In the genomic region with DNA sequence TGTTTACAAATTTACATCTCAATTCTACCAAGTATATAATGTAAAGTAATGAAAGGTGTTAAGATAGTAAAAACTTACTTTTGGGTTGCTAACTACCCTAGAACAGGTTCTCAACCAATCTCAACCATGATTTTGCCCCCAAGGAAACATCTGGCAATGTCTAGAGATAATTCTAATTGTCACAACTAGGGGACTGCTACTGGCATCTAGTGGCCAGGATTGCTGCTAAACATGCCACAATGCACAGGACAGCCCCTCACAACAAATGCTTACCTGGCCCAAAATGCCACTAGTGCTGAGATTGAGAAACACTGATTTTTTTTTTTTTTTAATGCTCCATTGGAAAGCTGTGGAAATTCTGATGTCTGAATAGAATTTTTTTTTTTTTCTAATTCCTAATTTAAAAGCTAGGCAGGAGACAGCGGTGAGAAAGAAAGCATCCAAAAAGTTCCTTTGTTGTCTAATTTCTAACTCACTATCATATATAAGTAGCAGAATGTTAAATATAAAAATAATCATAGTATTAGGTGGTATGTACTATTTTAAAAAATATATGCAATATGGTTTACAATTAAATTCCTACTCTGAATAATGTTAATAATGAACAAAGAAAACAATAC, we compare ENCODE assay signal across 1 cellular context.
TF ChIP-seq lines count a peak whose summit lies in the region.

No MANE protein-coding gene starts in this region.

TF ChIP-seq in GM23338, 12 proteins besides CTCF, POLR2A, EP300 and RAD21 (continued from another document):
- TF ChIP-seq, protein P1, sequence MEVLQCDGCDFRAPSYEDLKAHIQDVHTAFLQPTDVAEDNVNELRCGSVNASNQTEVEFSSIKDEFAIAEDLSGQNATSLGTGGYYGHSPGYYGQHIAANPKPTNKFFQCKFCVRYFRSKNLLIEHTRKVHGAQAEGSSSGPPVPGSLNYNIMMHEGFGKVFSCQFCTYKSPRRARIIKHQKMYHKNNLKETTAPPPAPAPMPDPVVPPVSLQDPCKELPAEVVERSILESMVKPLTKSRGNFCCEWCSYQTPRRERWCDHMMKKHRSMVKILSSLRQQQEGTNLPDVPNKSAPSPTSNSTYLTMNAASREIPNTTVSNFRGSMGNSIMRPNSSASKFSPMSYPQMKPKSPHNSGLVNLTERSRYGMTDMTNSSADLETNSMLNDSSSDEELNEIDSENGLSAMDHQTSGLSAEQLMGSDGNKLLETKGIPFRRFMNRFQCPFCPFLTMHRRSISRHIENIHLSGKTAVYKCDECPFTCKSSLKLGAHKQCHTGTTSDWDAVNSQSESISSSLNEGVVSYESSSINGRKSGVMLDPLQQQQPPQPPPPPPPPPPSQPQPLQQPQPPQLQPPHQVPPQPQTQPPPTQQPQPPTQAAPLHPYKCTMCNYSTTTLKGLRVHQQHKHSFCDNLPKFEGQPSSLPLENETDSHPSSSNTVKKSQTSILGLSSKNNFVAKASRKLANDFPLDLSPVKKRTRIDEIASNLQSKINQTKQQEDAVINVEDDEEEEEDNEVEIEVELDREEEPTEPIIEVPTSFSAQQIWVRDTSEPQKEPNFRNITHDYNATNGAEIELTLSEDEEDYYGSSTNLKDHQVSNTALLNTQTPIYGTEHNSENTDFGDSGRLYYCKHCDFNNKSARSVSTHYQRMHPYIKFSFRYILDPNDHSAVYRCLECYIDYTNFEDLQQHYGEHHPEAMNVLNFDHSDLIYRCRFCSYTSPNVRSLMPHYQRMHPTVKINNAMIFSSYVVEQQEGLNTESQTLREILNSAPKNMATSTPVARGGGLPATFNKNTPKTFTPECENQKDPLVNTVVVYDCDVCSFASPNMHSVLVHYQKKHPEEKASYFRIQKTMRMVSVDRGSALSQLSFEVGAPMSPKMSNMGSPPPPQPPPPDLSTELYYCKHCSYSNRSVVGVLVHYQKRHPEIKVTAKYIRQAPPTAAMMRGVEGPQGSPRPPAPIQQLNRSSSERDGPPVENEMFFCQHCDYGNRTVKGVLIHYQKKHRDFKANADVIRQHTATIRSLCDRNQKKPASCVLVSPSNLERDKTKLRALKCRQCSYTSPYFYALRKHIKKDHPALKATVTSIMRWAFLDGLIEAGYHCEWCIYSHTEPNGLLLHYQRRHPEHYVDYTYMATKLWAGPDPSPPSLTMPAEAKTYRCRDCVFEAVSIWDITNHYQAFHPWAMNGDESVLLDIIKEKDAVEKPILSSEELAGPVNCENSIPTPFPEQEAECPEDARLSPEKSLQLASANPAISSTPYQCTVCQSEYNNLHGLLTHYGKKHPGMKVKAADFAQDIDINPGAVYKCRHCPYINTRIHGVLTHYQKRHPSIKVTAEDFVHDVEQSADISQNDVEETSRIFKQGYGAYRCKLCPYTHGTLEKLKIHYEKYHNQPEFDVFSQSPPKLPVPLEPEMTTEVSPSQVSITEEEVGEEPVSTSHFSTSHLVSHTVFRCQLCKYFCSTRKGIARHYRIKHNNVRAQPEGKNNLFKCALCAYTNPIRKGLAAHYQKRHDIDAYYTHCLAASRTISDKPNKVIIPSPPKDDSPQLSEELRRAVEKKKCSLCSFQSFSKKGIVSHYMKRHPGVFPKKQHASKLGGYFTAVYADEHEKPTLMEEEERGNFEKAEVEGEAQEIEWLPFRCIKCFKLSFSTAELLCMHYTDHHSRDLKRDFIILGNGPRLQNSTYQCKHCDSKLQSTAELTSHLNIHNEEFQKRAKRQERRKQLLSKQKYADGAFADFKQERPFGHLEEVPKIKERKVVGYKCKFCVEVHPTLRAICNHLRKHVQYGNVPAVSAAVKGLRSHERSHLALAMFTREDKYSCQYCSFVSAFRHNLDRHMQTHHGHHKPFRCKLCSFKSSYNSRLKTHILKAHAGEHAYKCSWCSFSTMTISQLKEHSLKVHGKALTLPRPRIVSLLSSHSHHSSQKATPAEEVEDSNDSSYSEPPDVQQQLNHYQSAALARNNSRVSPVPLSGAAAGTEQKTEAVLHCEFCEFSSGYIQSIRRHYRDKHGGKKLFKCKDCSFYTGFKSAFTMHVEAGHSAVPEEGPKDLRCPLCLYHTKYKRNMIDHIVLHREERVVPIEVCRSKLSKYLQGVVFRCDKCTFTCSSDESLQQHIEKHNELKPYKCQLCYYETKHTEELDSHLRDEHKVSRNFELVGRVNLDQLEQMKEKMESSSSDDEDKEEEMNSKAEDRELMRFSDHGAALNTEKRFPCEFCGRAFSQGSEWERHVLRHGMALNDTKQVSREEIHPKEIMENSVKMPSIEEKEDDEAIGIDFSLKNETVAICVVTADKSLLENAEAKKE (CRISPR knock-in tag; IDR thresholded peaks at IDR 0.05): no peak
- TF ChIP-seq CREB1 (CRISPR knock-in tag; IDR thresholded peaks at IDR 0.05; ENCODE audit: low read depth) (no peak), STAT1 (IDR thresholded peaks at IDR 0.05; ENCODE audit: unreplicated experiment) (no peak), EZH2 (IDR thresholded peaks at IDR 0.05; ENCODE audit: low read depth, unreplicated experiment) (no peak), NANOG (IDR thresholded peaks at IDR 0.05; ENCODE audit: borderline replicate concordance) (no peak), EZH2phosphoT487 (IDR thresholded peaks at IDR 0.05; ENCODE audit: unreplicated experiment) (no peak), POLR2AphosphoS5 (IDR thresholded peaks at IDR 0.05; ENCODE audit: low read depth) (no peak), JUNB (IDR thresholded peaks at IDR 0.05; ENCODE audit: unreplicated experiment) (no peak)
- TF ChIP-seq, protein P2, sequence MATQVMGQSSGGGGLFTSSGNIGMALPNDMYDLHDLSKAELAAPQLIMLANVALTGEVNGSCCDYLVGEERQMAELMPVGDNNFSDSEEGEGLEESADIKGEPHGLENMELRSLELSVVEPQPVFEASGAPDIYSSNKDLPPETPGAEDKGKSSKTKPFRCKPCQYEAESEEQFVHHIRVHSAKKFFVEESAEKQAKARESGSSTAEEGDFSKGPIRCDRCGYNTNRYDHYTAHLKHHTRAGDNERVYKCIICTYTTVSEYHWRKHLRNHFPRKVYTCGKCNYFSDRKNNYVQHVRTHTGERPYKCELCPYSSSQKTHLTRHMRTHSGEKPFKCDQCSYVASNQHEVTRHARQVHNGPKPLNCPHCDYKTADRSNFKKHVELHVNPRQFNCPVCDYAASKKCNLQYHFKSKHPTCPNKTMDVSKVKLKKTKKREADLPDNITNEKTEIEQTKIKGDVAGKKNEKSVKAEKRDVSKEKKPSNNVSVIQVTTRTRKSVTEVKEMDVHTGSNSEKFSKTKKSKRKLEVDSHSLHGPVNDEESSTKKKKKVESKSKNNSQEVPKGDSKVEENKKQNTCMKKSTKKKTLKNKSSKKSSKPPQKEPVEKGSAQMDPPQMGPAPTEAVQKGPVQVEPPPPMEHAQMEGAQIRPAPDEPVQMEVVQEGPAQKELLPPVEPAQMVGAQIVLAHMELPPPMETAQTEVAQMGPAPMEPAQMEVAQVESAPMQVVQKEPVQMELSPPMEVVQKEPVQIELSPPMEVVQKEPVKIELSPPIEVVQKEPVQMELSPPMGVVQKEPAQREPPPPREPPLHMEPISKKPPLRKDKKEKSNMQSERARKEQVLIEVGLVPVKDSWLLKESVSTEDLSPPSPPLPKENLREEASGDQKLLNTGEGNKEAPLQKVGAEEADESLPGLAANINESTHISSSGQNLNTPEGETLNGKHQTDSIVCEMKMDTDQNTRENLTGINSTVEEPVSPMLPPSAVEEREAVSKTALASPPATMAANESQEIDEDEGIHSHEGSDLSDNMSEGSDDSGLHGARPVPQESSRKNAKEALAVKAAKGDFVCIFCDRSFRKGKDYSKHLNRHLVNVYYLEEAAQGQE (IDR thresholded peaks at IDR 0.05; ENCODE audit: unreplicated experiment): no peak
- TF ChIP-seq, protein P3, sequence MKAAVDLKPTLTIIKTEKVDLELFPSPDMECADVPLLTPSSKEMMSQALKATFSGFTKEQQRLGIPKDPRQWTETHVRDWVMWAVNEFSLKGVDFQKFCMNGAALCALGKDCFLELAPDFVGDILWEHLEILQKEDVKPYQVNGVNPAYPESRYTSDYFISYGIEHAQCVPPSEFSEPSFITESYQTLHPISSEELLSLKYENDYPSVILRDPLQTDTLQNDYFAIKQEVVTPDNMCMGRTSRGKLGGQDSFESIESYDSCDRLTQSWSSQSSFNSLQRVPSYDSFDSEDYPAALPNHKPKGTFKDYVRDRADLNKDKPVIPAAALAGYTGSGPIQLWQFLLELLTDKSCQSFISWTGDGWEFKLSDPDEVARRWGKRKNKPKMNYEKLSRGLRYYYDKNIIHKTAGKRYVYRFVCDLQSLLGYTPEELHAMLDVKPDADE (IDR thresholded peaks at IDR 0.05): no peak
TF ChIP-seq in GM23338: peak in this region for 0.
